ENCODE assay signal across 8 cellular contexts in the genomic region with DNA sequence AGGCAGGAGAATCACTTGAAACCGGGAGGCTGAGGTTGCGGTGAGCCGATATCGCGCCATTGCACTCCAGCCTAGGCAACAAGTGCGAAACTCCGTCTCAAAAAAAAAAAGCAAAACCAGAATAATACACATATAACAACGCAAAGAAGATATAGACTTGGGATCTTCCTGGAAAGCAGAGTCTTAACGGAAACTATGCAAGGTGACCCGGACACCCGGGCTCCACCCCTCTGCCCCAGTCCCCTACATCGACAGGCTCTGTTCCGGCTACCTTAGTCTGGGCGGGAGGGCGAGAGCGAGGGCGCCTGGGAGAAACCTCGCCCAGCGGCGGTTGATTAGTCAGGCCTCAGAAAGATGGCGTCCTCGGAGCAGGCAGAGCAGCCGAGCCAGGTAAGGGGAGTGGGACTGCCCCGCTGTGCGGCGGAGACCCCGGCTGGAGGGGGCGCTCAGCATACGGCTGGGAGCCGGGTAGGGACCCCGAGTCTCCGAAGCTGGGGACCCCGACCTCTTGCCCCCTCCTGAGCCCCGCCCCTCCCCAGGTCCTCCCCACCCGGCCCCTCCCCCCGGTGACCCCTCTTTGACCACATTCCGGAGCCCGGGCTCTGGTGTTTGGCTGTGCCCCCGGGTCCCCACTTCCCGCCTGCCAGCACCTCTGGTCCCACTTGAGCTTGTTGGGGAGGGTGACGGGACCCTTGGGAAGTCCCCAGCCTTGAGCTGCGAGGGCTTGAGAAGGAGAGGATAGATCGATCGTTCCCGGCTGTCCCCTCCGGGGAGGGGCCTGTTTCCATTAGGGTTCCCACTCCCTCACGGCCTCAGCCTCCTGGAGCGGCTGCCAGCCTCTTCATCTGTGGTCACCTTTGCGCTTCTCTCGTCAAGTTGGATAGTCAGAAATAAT. TPM values are rescaled to one million over a fixed set of nuclear protein-coding genes. Genes with fewer than 3 reads are reported as not detected.
DNase-seq lines count a peak whose midpoint lies in the region; ATAC-seq lines count a peak whose summit lies in the region.

A gene with protein sequence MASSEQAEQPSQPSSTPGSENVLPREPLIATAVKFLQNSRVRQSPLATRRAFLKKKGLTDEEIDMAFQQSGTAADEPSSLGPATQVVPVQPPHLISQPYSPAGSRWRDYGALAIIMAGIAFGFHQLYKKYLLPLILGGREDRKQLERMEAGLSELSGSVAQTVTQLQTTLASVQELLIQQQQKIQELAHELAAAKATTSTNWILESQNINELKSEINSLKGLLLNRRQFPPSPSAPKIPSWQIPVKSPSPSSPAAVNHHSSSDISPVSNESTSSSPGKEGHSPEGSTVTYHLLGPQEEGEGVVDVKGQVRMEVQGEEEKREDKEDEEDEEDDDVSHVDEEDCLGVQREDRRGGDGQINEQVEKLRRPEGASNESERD (plus strand): TSS at position 338 of the 895 bp plus-strand sequence. CDS start 17 bp downstream, at position 355.

- no peaks in the 10 kb centered on the region for H3K27me3 ChIP-seq in Karpas-422 (ENCODE audit: low read length)

- H3K36me3 Mint-ChIP-seq in naive thymus-derived CD8-positive, alpha-beta T cell, result peaks cover 0 to 8% (median 0%) of the 10 kb centered on the region in 3 donors
- peaks cover 4 to 9% of the 10 kb centered on the region in 2 donors for H3K36me3 Mint-ChIP-seq in stimulated activated naive B cell treated with anti-CD40 and anti-IgM and Interleukin-4, amounts not matched to agents 10 μg/mL and 1 μg/mL and 100 μg/mL, for 72 hours

- H4K20me1 ChIP-seq in Karpas-422 (ENCODE audit: insufficient read depth, low read depth, low read length), result peaks cover 4% of the 10 kb centered on the region; the same call in 1 of the 2 replicates

- H3K27ac Mint-ChIP-seq in naive thymus-derived CD8-positive, alpha-beta T cell, result peak within 1 kb of the TSS; percentile 83 to 97 (median 94)
- H3K27ac Mint-ChIP-seq in stimulated activated naive B cell treated with anti-CD40 and anti-IgM and Interleukin-4, amounts not matched to agents 10 μg/mL and 1 μg/mL and 100 μg/mL, for 72 hours, result peak within 1 kb of the TSS; percentile 94

- POLR2A ChIA-PET in naive thymus-derived CD8-positive, alpha-beta T cell (lab: Charles Lee), result interaction anchor here (0.7 to 1.2 kb wide), 4 partner anchors 20 to 1659 kb away, joined by 3 to 5 read pairs (median 3); a partner anchor contains a TSS

- H3K9ac ChIP-seq in Karpas-422 (ENCODE audit: low read length), result peak within 1 kb of the TSS; percentile 90

- H3K27me3 Mint-ChIP-seq in naive thymus-derived CD8-positive, alpha-beta T cell, result no peaks in the 10 kb centered on the region
- no peaks in the 10 kb centered on the region for H3K27me3 Mint-ChIP-seq in stimulated activated naive B cell treated with anti-CD40 and anti-IgM and Interleukin-4, amounts not matched to agents 10 μg/mL and 1 μg/mL and 100 μg/mL, for 72 hours

- no peaks in the 10 kb centered on the region for H3K9me3 Mint-ChIP-seq in naive thymus-derived CD8-positive, alpha-beta T cell
- H3K9me3 Mint-ChIP-seq in stimulated activated naive B cell treated with anti-CD40 and anti-IgM and Interleukin-4, amounts not matched to agents 10 μg/mL and 1 μg/mL and 100 μg/mL, for 72 hours, result peaks cover 0 to 2% of the 10 kb centered on the region in 2 donors

- peak within 1 kb of the TSS; percentile 95 for H3K27ac ChIP-seq in Karpas-422 (ENCODE audit: low read length)

- H2AFZ ChIP-seq in Karpas-422 (ENCODE audit: low read length), result no peak within 1 kb of the TSS

- peaks cover 23 to 64% (median 54%) of the 10 kb centered on the region in 4 donors for H3K4me1 Mint-ChIP-seq in naive thymus-derived CD8-positive, alpha-beta T cell
- H3K4me1 Mint-ChIP-seq in stimulated activated naive B cell treated with anti-CD40 and anti-IgM and Interleukin-4, amounts not matched to agents 10 μg/mL and 1 μg/mL and 100 μg/mL, for 72 hours, result peaks cover 15 to 47% of the 10 kb centered on the region in 2 donors

- H3K36me3 ChIP-seq in Karpas-422 (ENCODE audit: insufficient read depth, low read length), result peaks cover 2% of the 10 kb centered on the region; the same call in 1 of the 2 replicates

- H3K9me2 ChIP-seq in Karpas-422 (replicated peaks; ENCODE audit: insufficient read depth, low read length), result no peaks in the 10 kb centered on the region

- H3K79me2 ChIP-seq in Karpas-422 (ENCODE audit: low read length), result peaks cover 70% of the 10 kb centered on the region

- no peaks in the 10 kb centered on the region for H3K9me3 ChIP-seq in Karpas-422 (ENCODE audit: low read length)

- peak within 1 kb of the TSS; percentile 84 to 97 (median 94) for H3K4me3 Mint-ChIP-seq in naive thymus-derived CD8-positive, alpha-beta T cell
- H3K4me3 Mint-ChIP-seq in stimulated activated naive B cell treated with anti-CD40 and anti-IgM and Interleukin-4, amounts not matched to agents 10 μg/mL and 1 μg/mL and 100 μg/mL, for 72 hours, result peak within 1 kb of the TSS; percentile 94 to 97

- H3K4me3 ChIP-seq in Karpas-422 (ENCODE audit: low read length), result peak within 1 kb of the TSS; percentile 99

- peak within 1 kb of the TSS; percentile 89 for H3K4me2 ChIP-seq in Karpas-422 (ENCODE audit: low read depth, low read length, poor library complexity, severe bottlenecking)

- DNase-seq in DMS114 treated with DMSO at 0.1 percent for 48 hours (lab: John Stamatoyannopoulos, UW; ENCODE audit: unreplicated experiment), result peak; percentile 90
- DNase-seq in Karpas-422, result peak; percentile 96
- peak; percentile 95 for DNase-seq in RPMI8226
- peak; percentile 68 to 73 for DNase-seq in activated T-helper 1 cell treated with anti-CD3 and anti-CD28 coated beads, Interleukin-2, amount 50 U/mL, for 16 hours (ENCODE audit: low read depth in 1 of 2, low spot score in 1 of 2)
- peak; percentile 73 for DNase-seq in fibroblast of peridontal ligament (ENCODE audit: extremely low read depth)
- peak; percentile 69 to 89 (median 80) for DNase-seq in naive thymus-derived CD8-positive, alpha-beta T cell
- peak; percentile 86 for DNase-seq in stimulated activated naive B cell treated with anti-CD40 and anti-IgM and Interleukin-4, amounts not matched to agents 10 μg/mL and 1 μg/mL and 100 μg/mL, for 72 hours

- ATAC-seq in GM21717 (IDR thresholded peaks at IDR 0.05; ENCODE audit: unreplicated experiment), result peak; percentile 51
- peak; percentile 74 to 81 for ATAC-seq in naive thymus-derived CD8-positive, alpha-beta T cell
- ATAC-seq in stimulated activated naive B cell treated with anti-CD40 and anti-IgM and Interleukin-4, amounts not matched to agents 10 μg/mL and 1 μg/mL and 100 μg/mL, for 72 hours (replicated peaks), result peak; percentile 85

- peaks cover 42% of the 10 kb centered on the region for H3K4me1 ChIP-seq in Karpas-422 (ENCODE audit: low read length)

RNA-seq across cellular contexts. Expression of the gene that starts here (rescaled TPM):
- total RNA-seq in Karpas-422 (2014; rRNA removed; shearing (Covaris generic); ENCODE audit: low replicate concordance), result 9.1 and 11.0 TPM in 2 replicates
- total RNA-seq in naive thymus-derived CD8-positive, alpha-beta T cell, result 10 to 100 TPM; 23.7 TPM
- polyA plus RNA-seq in naive thymus-derived CD8-positive, alpha-beta T cell, result 1 to 10 TPM; 3.3 to 5.5 (median 4.6) TPM

Comparison
In these comparisons a context has a peak if more than half of its experiments do, and no peak if none do; other contexts are left out.
1. Peak in every context shown above with its lines: DNase-seq, ATAC-seq, H3K4me3 ChIP-seq and H3K27ac ChIP-seq.